In genomic region chr7:11261470-11261869, GRCh38 we compare ENCODE assay signal across 14 cellular contexts.
A peak's percentile ranks its signal among the peaks of the same experiment; 100 is the strongest.
DNase-seq lines count a peak whose midpoint lies in the region; ATAC-seq, FAIRE-seq and TF ChIP-seq lines count a peak whose summit lies in the region.
"Had no signal": no experiment of that assay in that cellular context is flagged by ENCODE, and none has a peak within 500 bp of the region (broad histone marks: within the 10 kb centered on the region; RNA-seq: fewer than 3 reads in every experiment).

No MANE protein-coding gene starts in this region.

- no peak for FAIRE-seq in urothelium cell line (lab: Jason Lieb, UNC)
- FAIRE-seq in kidney (lab: Jason Lieb, UNC), result no peak

- H3K4me1 Mint-ChIP-seq in activated CD8-positive, alpha-beta T cell treated with anti-CD3 and anti-CD28 coated beads for 36 hours (ENCODE audit: low read depth), result no peaks in the 10 kb centered on the region

- no peak for TF ChIP-seq CTCF in astrocyte of the spinal cord (IDR thresholded peaks at IDR 0.05; ENCODE audit: low read depth, low read length)
- TF ChIP-seq CTCF in kidney (IDR thresholded peaks at IDR 0.05; ENCODE audit: borderline replicate concordance, extremely low read depth, insufficient read depth), result no peak
- TF ChIP-seq CTCF in activated CD8-positive, alpha-beta T cell treated with anti-CD3 and anti-CD28 coated beads for 36 hours (IDR thresholded peaks at IDR 0.05), result no peak

- CTCF ChIA-PET in activated CD8-positive, alpha-beta T cell treated with anti-CD3 and anti-CD28 coated beads for 36 hours (lab: Charles Lee), result interaction anchor here (1.3 kb wide), 1 partner anchor 14 kb away, joined by 3 read pairs; no protein-coding TSS in a partner anchor

- no peaks in the 10 kb centered on the region for H3K9me3 Mint-ChIP-seq in activated CD8-positive, alpha-beta T cell treated with anti-CD3 and anti-CD28 coated beads for 36 hours
- H3K9me3 Mint-ChIP-seq: activated T-helper 1 cell treated with anti-CD3 and anti-CD28 coated beads, Interleukin-12 subunit alpha, Interleukin-12 subunit beta, Interleukin-2, Interleukin-4 antibody, amounts not matched to agents 30 ng/mL and 10 ng/mL and 1 ng/mL, durations not matched to agents 14 hours and 24 hours and 36 hours had no signal

- POLR2A ChIA-PET in activated CD8-positive, alpha-beta T cell treated with anti-CD3 and anti-CD28 coated beads for 36 hours (lab: Charles Lee), result no interaction called here

- in situ Hi-C loops in astrocyte of the spinal cord (cut with HindIII; ENCODE audit: low sequenced_read_pairs), result no loop called here

- no peak overlapping the region for H3K4me3 ChIP-seq in astrocyte of the spinal cord (ENCODE audit: low read depth, low read length)
- H3K4me3 ChIP-seq in kidney (ENCODE audit: low read length in 2 of 2), result no peak overlapping the region

- no peak overlapping the region for H3K27ac Mint-ChIP-seq in activated CD8-positive, alpha-beta T cell treated with anti-CD3 and anti-CD28 coated beads for 36 hours
- H3K27ac Mint-ChIP-seq: activated T-helper 1 cell treated with anti-CD3 and anti-CD28 coated beads, Interleukin-12 subunit alpha, Interleukin-12 subunit beta, Interleukin-2, Interleukin-4 antibody, amounts not matched to agents 30 ng/mL and 10 ng/mL and 1 ng/mL, durations not matched to agents 14 hours and 24 hours and 36 hours had no signal

- no peaks in the 10 kb centered on the region for H3K9me3 ChIP-seq in kidney (ENCODE audit: control insufficient read depth in 1 of 2, low read length in 2 of 2)

- DNase-seq in NCI-H1436 (lab: John Stamatoyannopoulos, UW) (peak; percentile 16), NCI-H1436 treated with DMSO at 0.1 percent for 48 hours (lab: John Stamatoyannopoulos, UW) (no peak), NCI-H2171 treated with DMSO at 0.1 percent for 48 hours (lab: John Stamatoyannopoulos, UW) (peak; percentile 58), astrocyte of the spinal cord (ENCODE audit: low read depth, low spot score) (peak; percentile 3), urothelium cell line (ENCODE audit: low spot score) (peak; percentile 46), retina (no peak), kidney (no peak)
- no peak for DNase-seq in activated CD8-positive, alpha-beta T cell treated with anti-CD3 and anti-CD28 coated beads for 36 hours
- DNase-seq: activated CD4-positive, CD25-positive, alpha-beta regulatory T cell; mesendoderm; posterior cingulate gyrus had no signal

- H3K36me3 Mint-ChIP-seq in activated CD8-positive, alpha-beta T cell treated with anti-CD3 and anti-CD28 coated beads for 36 hours (ENCODE audit: low read depth), result no peaks in the 10 kb centered on the region

- H3K36me3 ChIP-seq in kidney (ENCODE audit: control insufficient read depth in 1 of 2, insufficient read depth in 2 of 2, low read length in 2 of 2), result no peaks in the 10 kb centered on the region

- H3K27ac ChIP-seq in kidney (ENCODE audit: low read depth in 2 of 2, low read length in 2 of 2), result no peak overlapping the region
- H3K27ac ChIP-seq: 22Rv1, epithelial cell of prostate had no signal

- no peak overlapping the region for H3K4me3 Mint-ChIP-seq in activated CD8-positive, alpha-beta T cell treated with anti-CD3 and anti-CD28 coated beads for 36 hours
- H3K4me3 Mint-ChIP-seq: activated T-helper 1 cell treated with anti-CD3 and anti-CD28 coated beads, Interleukin-12 subunit alpha, Interleukin-12 subunit beta, Interleukin-2, Interleukin-4 antibody, amounts not matched to agents 30 ng/mL and 10 ng/mL and 1 ng/mL, durations not matched to agents 14 hours and 24 hours and 36 hours had no signal

- intact Hi-C loops in kidney (cut with DNase I), result no loop called here
- intact Hi-C loops in activated CD8-positive, alpha-beta T cell treated with anti-CD3 and anti-CD28 coated beads for 36 hours (cut with micrococcal nuclease), result no loop called here

- no peak for ATAC-seq in activated CD8-positive, alpha-beta T cell treated with anti-CD3 and anti-CD28 coated beads for 36 hours

- no peaks in the 10 kb centered on the region for H3K4me1 ChIP-seq in kidney (ENCODE audit: control insufficient read depth in 1 of 2, insufficient read depth in 1 of 2, low read depth in 1 of 2, low read length in 2 of 2)

- H3K9ac ChIP-seq in kidney (ENCODE audit: low read length in 2 of 2), result no peak overlapping the region

- H3K27me3 Mint-ChIP-seq in activated CD8-positive, alpha-beta T cell treated with anti-CD3 and anti-CD28 coated beads for 36 hours, result peaks cover 1% of the 10 kb centered on the region

Comparison
In these comparisons a context has a peak if more than half of its experiments do, and no peak if none do; other contexts are left out.
1. DNase-seq: peak in NCI-H1436 (single experiment), NCI-H2171 treated with DMSO at 0.1 percent for 48 hours (single experiment), astrocyte of the spinal cord (single experiment) and urothelium cell line (single experiment); none in NCI-H1436 treated with DMSO at 0.1 percent for 48 hours (single experiment), retina (single experiment), kidney (single experiment) and activated CD8-positive, alpha-beta T cell treated with anti-CD3 and anti-CD28 coated beads for 36 hours (single experiment).